In genomic region chr14:52694761-52695480, GRCh38 we compare ENCODE assay signal across 8 cellular contexts. TPM values are rescaled to one million over a fixed set of nuclear protein-coding genes. Genes with fewer than 3 reads are reported as not detected.
DNase-seq lines count a peak whose midpoint lies in the region.

No MANE protein-coding gene starts in this region.

- peak; percentile 8 for DNase-seq in GM04504 (ENCODE audit: low read depth)
- DNase-seq in GM23248, result peak; percentile 72
- DNase-seq in Karpas-422, result peak; percentile 88
- DNase-seq in T follicular helper cell (ENCODE audit: low read depth), result peak; percentile 44
- DNase-seq in NCI-H1930 (lab: John Stamatoyannopoulos, UW), result no peak

- H3K36me3 ChIP-seq in GM23248 (ENCODE audit: low read depth), result no peaks in the 10 kb centered on the region
- H3K36me3 ChIP-seq in Karpas-422 (ENCODE audit: insufficient read depth, low read length), result no peaks in the 10 kb centered on the region
- no peaks in the 10 kb centered on the region for H3K36me3 ChIP-seq in skeletal muscle satellite cell (ENCODE audit: insufficient read depth, low read length)

- no peaks in the 10 kb centered on the region for H3K27me3 ChIP-seq in GM23248 (replicated peaks; ENCODE audit: insufficient read depth)
- H3K27me3 ChIP-seq in Karpas-422 (ENCODE audit: low read length), result no peaks in the 10 kb centered on the region
- H3K27me3 ChIP-seq in skeletal muscle satellite cell (ENCODE audit: control insufficient read depth, insufficient read depth, low read length), result no peaks in the 10 kb centered on the region

- in situ Hi-C loops in GM23248 (cut with MboI), result no loop called here

- H3K27ac ChIP-seq in GM23248, result peak overlapping the region; percentile 97
- peak overlapping the region; percentile 2 for H3K27ac ChIP-seq in Karpas-422 (ENCODE audit: low read length)
- peak overlapping the region; percentile 83 for H3K27ac ChIP-seq in angular gyrus (ENCODE audit: low read depth, low read length)

- H3K9me2 ChIP-seq in GM23248 (ENCODE audit: insufficient read depth) (no peaks in the 10 kb centered on the region), Karpas-422 (replicated peaks; ENCODE audit: insufficient read depth, low read length) (no peaks in the 10 kb centered on the region)

- WGBS in GM23248 (ENCODE audit: low coverage in 1 of 2, low lambda C conversion rate in 2 of 2, missing lambda C conversion rate in 2 of 2), 2 experiments, result 1 to 2% methylated on average over 37 to 46 of the region's 46 CpGs

- H3K9me3 ChIP-seq in GM23248 (ENCODE audit: low read depth) (no peaks in the 10 kb centered on the region), Karpas-422 (ENCODE audit: low read length) (no peaks in the 10 kb centered on the region), skeletal muscle satellite cell (replicated peaks; ENCODE audit: low read length) (no peaks in the 10 kb centered on the region)

- H4K20me1 ChIP-seq in GM23248 (ENCODE audit: insufficient read depth) (no peaks in the 10 kb centered on the region; the same call in 1 of the 2 replicates), Karpas-422 (ENCODE audit: insufficient read depth, low read depth, low read length) (peaks cover 21% of the 10 kb centered on the region)

- peaks cover 18% of the 10 kb centered on the region; the same call in 1 of the 2 replicates for H3F3A ChIP-seq in GM23248 (ENCODE audit: insufficient read depth)

- H3K4me3 ChIP-seq in GM23248 (peak overlapping the region; percentile 96), Karpas-422 (ENCODE audit: low read length) (peak overlapping the region; percentile 93), iPS-11a (ENCODE audit: low read depth, low read length) (peak overlapping the region; percentile 74), skeletal muscle satellite cell (ENCODE audit: low read length) (peak overlapping the region; percentile 97)

- peak overlapping the region; percentile 98 for H3K4me2 ChIP-seq in GM23248 (ENCODE audit: unreplicated experiment)
- peak overlapping the region; percentile 78 for H3K4me2 ChIP-seq in Karpas-422 (ENCODE audit: low read depth, low read length, poor library complexity, severe bottlenecking)
- peak overlapping the region; percentile 79 for H3K4me2 ChIP-seq in skeletal muscle satellite cell (ENCODE audit: low read length)

- H2AFZ ChIP-seq in GM23248 (peak overlapping the region; percentile 80), Karpas-422 (ENCODE audit: low read length) (peak overlapping the region; percentile 94)

- H3K9ac ChIP-seq in GM23248, result peak overlapping the region; percentile 97
- H3K9ac ChIP-seq in Karpas-422 (ENCODE audit: low read length), result peak overlapping the region; percentile 83
- H3K9ac ChIP-seq in skeletal muscle satellite cell (ENCODE audit: low read depth, low read length), result peak overlapping the region; percentile 91

- H3K4me1 ChIP-seq in GM23248 (ENCODE audit: insufficient read depth) (peaks cover 25% of the 10 kb centered on the region), Karpas-422 (ENCODE audit: low read length) (peaks cover 33% of the 10 kb centered on the region), skeletal muscle satellite cell (ENCODE audit: control insufficient read depth, insufficient read depth, low read length) (peaks cover 10% of the 10 kb centered on the region)

- H3K79me2 ChIP-seq in GM23248 (ENCODE audit: insufficient read depth) (peaks cover 53% of the 10 kb centered on the region), Karpas-422 (ENCODE audit: low read length) (peaks cover 54% of the 10 kb centered on the region)

RNA-seq across cellular contexts. Expression of gene ERO1A, which starts 0.4 kb away (rescaled TPM):
- 82.7 and 91.1 TPM in 2 replicates for total RNA-seq in GM23248 (2014; rRNA removed; shearing (Covaris generic))
- polyA plus RNA-seq in GM23248 (2016; fragmentation: Nextera tagmentation; extraction: Ambion mirVana), result 45.1 and 48.6 TPM in 2 replicates
- total RNA-seq in Karpas-422 (2014; rRNA removed; shearing (Covaris generic); ENCODE audit: low replicate concordance), result 97.3 and 105 TPM in 2 replicates
- total RNA-seq in skeletal muscle satellite cell (2012; rRNA removed), result 114 and 142 TPM in 2 replicates

RNA-seq across cellular contexts. Expression of gene PSMC6, which starts 12.1 kb away (rescaled TPM):
- total RNA-seq in GM23248 (2014; rRNA removed; shearing (Covaris generic)), result 68.3 and 108 TPM in 2 replicates
- 92.4 and 98.8 TPM in 2 replicates for polyA plus RNA-seq in GM23248 (2016; fragmentation: Nextera tagmentation; extraction: Ambion mirVana)
- total RNA-seq in Karpas-422 (2014; rRNA removed; shearing (Covaris generic); ENCODE audit: low replicate concordance), result 123 and 132 TPM in 2 replicates
- 84.3 and 92.3 TPM in 2 replicates for total RNA-seq in skeletal muscle satellite cell (2012; rRNA removed)

RNA-seq across cellular contexts. Expression of gene STYX, which starts 35.0 kb away (rescaled TPM):
- 19.3 and 20.1 TPM in 2 replicates for total RNA-seq in GM23248 (2014; rRNA removed; shearing (Covaris generic))
- 21.7 and 23.0 TPM in 2 replicates for polyA plus RNA-seq in GM23248 (2016; fragmentation: Nextera tagmentation; extraction: Ambion mirVana)
- total RNA-seq in Karpas-422 (2014; rRNA removed; shearing (Covaris generic); ENCODE audit: low replicate concordance), result 14.5 and 40.5 TPM in 2 replicates
- 29.1 and 31.4 TPM in 2 replicates for total RNA-seq in skeletal muscle satellite cell (2012; rRNA removed)

Comparison
In these comparisons a context has a peak if more than half of its experiments do, and no peak if none do; other contexts are left out.
1. DNase-seq: peak in GM04504 (single experiment), GM23248 (single experiment), Karpas-422 (single experiment) and T follicular helper cell (single experiment); none in NCI-H1930 (0 of 2).
2. H3K27ac ChIP-seq: peak in every context shown above with its lines; median percentile 97 in GM23248; 83 in angular gyrus; 2 in Karpas-422.
3. Peak in every context shown above with its lines, with median percentiles within 50 percentile points of each other: H3K4me2 ChIP-seq, H3K4me3 ChIP-seq and H3K9ac ChIP-seq.